Comparison of ENCODE assay signal across 23 cellular contexts in the genomic region with DNA sequence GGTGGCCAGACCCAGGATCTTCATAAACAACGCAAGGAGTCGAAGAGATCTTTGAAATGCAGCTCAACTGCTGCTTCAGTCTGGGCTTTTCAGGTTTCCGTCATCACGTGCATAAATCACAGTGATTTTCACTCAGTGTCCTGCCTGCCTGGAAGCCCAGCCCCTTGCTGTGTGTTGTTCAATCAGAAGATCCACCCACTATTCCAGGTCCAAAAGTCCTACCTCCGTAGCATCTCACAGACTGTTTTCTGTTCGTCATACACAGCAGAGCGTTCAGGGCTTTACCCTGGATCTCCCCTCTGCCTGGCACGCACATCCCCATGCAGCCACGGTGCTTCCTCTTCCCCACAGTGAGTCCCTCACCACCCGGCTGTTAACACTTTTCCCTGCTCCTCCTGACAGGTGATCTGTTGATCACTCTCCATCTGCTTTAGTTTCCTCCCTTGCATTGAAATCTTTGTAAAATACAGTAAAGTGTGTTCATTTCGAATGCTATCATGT.
"Had no signal": no experiment of that assay in that cellular context is flagged by ENCODE, and none has a peak within 500 bp of the region (broad histone marks: within the 10 kb centered on the region; RNA-seq: fewer than 3 reads in every experiment).

No MANE protein-coding gene starts in this region.

- H3K4me1 Mint-ChIP-seq: central memory CD8-positive, alpha-beta T cell; memory B cell had no signal

- H3K9ac ChIP-seq: parathyroid adenoma had no signal

- H3K9me3 ChIP-seq: neutrophil, prostate gland, right atrium auricular region, stomach, thyroid gland had no signal

- H3K27ac ChIP-seq: neutrophil, parathyroid adenoma, prostate gland, right atrium auricular region, stomach, thyroid gland had no signal

- DNase-seq: cortex of kidney; effector memory CD8-positive, alpha-beta T cell; head of caudate nucleus; kidney; left ventricle myocardium superior; natural killer cell; stimulated activated CD4-positive, alpha-beta T cell treated with anti-CD3 and anti-CD28 coated beads, Interleukin-12 subunit alpha, Interleukin-12 subunit beta, amount 100 ng/mL, for 4 hours; stimulated activated CD4-positive, alpha-beta T cell treated with anti-CD3 and anti-CD28 coated beads, Interleukin-1b, Interleukin-23, amount 100 ng/mL, for 48 hours; stimulated activated CD4-positive, alpha-beta T cell treated with anti-CD3 and anti-CD28 coated beads, Interleukin-4, amount 100 ng/mL, for 1 hour; stimulated activated CD8-positive, alpha-beta memory T cell treated with anti-CD3 and anti-CD28 coated beads, Interleukin-4, amount 100 ng/mL, for 48 hours; stimulated activated naive CD4-positive, alpha-beta T cell treated with Interleukin-2 at 50 U/mL for 16 hours; stomach; thyroid gland had no signal

- H3K27ac Mint-ChIP-seq: effector memory CD8-positive, alpha-beta T cell; memory B cell; natural killer cell; type B pancreatic cell had no signal

- H3K4me3 Mint-ChIP-seq: central memory CD8-positive, alpha-beta T cell; effector memory CD8-positive, alpha-beta T cell; memory B cell; natural killer cell; type B pancreatic cell had no signal

- H3K4me3 ChIP-seq: lung, prostate gland, right atrium auricular region, smooth muscle cell, stomach, thyroid gland had no signal

- H2AFZ ChIP-seq: parathyroid adenoma had no signal

- H3K4me1 ChIP-seq: parathyroid adenoma, prostate gland, right atrium auricular region, stomach, thyroid gland had no signal

- H3K27me3 Mint-ChIP-seq: effector memory CD8-positive, alpha-beta T cell had no signal

- H3K36me3 ChIP-seq: neutrophil, prostate gland, right atrium auricular region, stomach, thyroid gland had no signal

- ATAC-seq: effector memory CD8-positive, alpha-beta T cell; natural killer cell; sciatic nerve had no signal

- H3K4me2 ChIP-seq: smooth muscle cell had no signal

- H3K36me3 Mint-ChIP-seq: memory B cell, natural killer cell, type B pancreatic cell had no signal

- H3K9me3 Mint-ChIP-seq: memory B cell, natural killer cell, type B pancreatic cell had no signal

- H3K27me3 ChIP-seq: right atrium auricular region, thyroid gland had no signal
